ENCODE assay signal across 8 cellular contexts in the genomic region with DNA sequence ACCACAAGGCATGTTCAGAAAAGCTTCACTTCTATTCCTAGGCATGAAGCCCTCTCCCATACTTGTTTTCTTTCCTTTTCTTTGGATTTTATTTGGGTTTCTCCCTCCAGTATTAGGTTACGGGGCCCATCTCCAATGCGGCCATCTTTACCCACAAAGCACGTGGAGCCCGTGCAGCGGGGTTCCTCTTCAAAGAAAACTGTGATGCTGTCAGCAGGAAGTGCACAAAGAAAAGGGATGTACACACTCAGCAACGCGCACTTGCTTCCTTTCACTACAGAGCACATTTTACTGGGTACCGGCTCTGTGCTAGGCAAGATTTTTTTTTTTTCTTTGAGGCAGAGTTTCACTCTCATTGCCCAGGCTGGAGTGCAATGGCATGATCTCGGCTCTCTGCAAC.
DNase-seq lines count a peak whose midpoint lies in the region; ATAC-seq and TF ChIP-seq lines count a peak whose summit lies in the region.

No MANE protein-coding gene starts in this region.

- H3K4me3 ChIP-seq in Peyer's patch, result no peak overlapping the region
- H3K4me3 ChIP-seq in gastroesophageal sphincter, result no peak overlapping the region
- no peak overlapping the region for H3K4me3 ChIP-seq in osteoblast (ENCODE audit: insufficient read depth, low read length)

- peak overlapping the region; percentile 20 for H3K4me3 Mint-ChIP-seq in activated T-cell treated with anti-CD3 and anti-CD28 coated beads, Interleukin-2, amount 50 U/mL, for 24 hours
- peak overlapping the region; percentile 32 to 64 for H3K4me3 Mint-ChIP-seq in stimulated activated naive B cell treated with anti-CD40 and anti-IgM and Interleukin-4, amounts not matched to agents 10 μg/mL and 1 μg/mL and 100 μg/mL, for 72 hours

- H3K4me1 Mint-ChIP-seq in activated T-cell treated with anti-CD3 and anti-CD28 coated beads, Interleukin-2, amount 50 U/mL, for 24 hours (ENCODE audit: low read depth), result peaks cover 8% of the 10 kb centered on the region
- peaks cover 0 to 2% of the 10 kb centered on the region in 2 donors for H3K4me1 Mint-ChIP-seq in stimulated activated naive B cell treated with anti-CD40 and anti-IgM and Interleukin-4, amounts not matched to agents 10 μg/mL and 1 μg/mL and 100 μg/mL, for 72 hours

- no peaks in the 10 kb centered on the region for H3K9me3 Mint-ChIP-seq in activated T-cell treated with anti-CD3 and anti-CD28 coated beads, Interleukin-2, amount 50 U/mL, for 24 hours
- H3K9me3 Mint-ChIP-seq in stimulated activated naive B cell treated with anti-CD40 and anti-IgM and Interleukin-4, amounts not matched to agents 10 μg/mL and 1 μg/mL and 100 μg/mL, for 72 hours, result peaks cover 0 to 2% of the 10 kb centered on the region in 2 donors

- H3K4me2 ChIP-seq in osteoblast (ENCODE audit: insufficient read depth, low read length), result no peak overlapping the region

- peak overlapping the region; percentile 79 for H3K27ac Mint-ChIP-seq in activated T-cell treated with anti-CD3 and anti-CD28 coated beads, Interleukin-2, amount 50 U/mL, for 24 hours
- no peak overlapping the region for H3K27ac Mint-ChIP-seq in stimulated activated naive B cell treated with anti-CD40 and anti-IgM and Interleukin-4, amounts not matched to agents 10 μg/mL and 1 μg/mL and 100 μg/mL, for 72 hours

- H3K27ac ChIP-seq in Peyer's patch (peak overlapping the region in 1 of 4 donors; percentile 17), gastroesophageal sphincter (no peak overlapping the region), osteoblast (ENCODE audit: low read depth, low read length) (no peak overlapping the region)

- DNase-seq in Peyer's patch (peak in 2 of 3 donors; percentile 42 to 61), medulla oblongata (ENCODE audit: extremely low spot score) (peak; percentile 48), osteoblast (ENCODE audit: insufficient read length, low spot score, missing footprints) (no peak)
- DNase-seq in activated T-cell treated with anti-CD3 and anti-CD28 coated beads, Interleukin-2, amount 50 U/mL, for 24 hours, result peak; percentile 67
- peak; percentile 9 for DNase-seq in stimulated activated naive B cell treated with anti-CD40 and anti-IgM and Interleukin-4, amounts not matched to agents 10 μg/mL and 1 μg/mL and 100 μg/mL, for 72 hours

- WGBS in gastroesophageal sphincter (ENCODE audit: low coverage in 1 of 2), 2 donors, result 73 to 77% methylated on average over 6 to 7 of the region's 9 CpGs

- no peaks in the 10 kb centered on the region for H3K27me3 Mint-ChIP-seq in activated T-cell treated with anti-CD3 and anti-CD28 coated beads, Interleukin-2, amount 50 U/mL, for 24 hours
- H3K27me3 Mint-ChIP-seq in stimulated activated naive B cell treated with anti-CD40 and anti-IgM and Interleukin-4, amounts not matched to agents 10 μg/mL and 1 μg/mL and 100 μg/mL, for 72 hours, result peaks cover 18 to 27% of the 10 kb centered on the region in 2 donors

- H3K9me3 ChIP-seq in Peyer's patch (no peaks in the 10 kb centered on the region), gastroesophageal sphincter (no peaks in the 10 kb centered on the region), osteoblast (ENCODE audit: low read depth, low read length) (no peaks in the 10 kb centered on the region)

- H4K20me1 ChIP-seq in osteoblast (ENCODE audit: insufficient read depth, low read length), result no peaks in the 10 kb centered on the region

- H3K27me3 ChIP-seq in Peyer's patch (no peaks in the 10 kb centered on the region), gastroesophageal sphincter (peaks cover under 1% of the 10 kb centered on the region), osteoblast (ENCODE audit: insufficient read depth, low read length) (no peaks in the 10 kb centered on the region)

- H2AFZ ChIP-seq in osteoblast (ENCODE audit: low read length), result no peak overlapping the region

- no peak for TF ChIP-seq EP300 in gastroesophageal sphincter (IDR thresholded peaks at IDR 0.05)

- ATAC-seq in stimulated activated naive B cell treated with anti-CD40 and anti-IgM and Interleukin-4, amounts not matched to agents 10 μg/mL and 1 μg/mL and 100 μg/mL, for 72 hours (replicated peaks), result peak; percentile 71 to 83
- ATAC-seq in HG03196 (IDR thresholded peaks at IDR 0.05; ENCODE audit: unreplicated experiment) (no peak), GM19328 (IDR thresholded peaks at IDR 0.05; ENCODE audit: unreplicated experiment) (no peak), gastroesophageal sphincter (no peak)

- H3K4me1 ChIP-seq in Peyer's patch (no peaks in the 10 kb centered on the region), gastroesophageal sphincter (no peaks in the 10 kb centered on the region), osteoblast (ENCODE audit: insufficient read depth, low read length) (no peaks in the 10 kb centered on the region)

- H3K36me3 Mint-ChIP-seq in activated T-cell treated with anti-CD3 and anti-CD28 coated beads, Interleukin-2, amount 50 U/mL, for 24 hours (ENCODE audit: low read depth), result peaks cover 3% of the 10 kb centered on the region
- peaks cover 2 to 4% of the 10 kb centered on the region in 2 donors for H3K36me3 Mint-ChIP-seq in stimulated activated naive B cell treated with anti-CD40 and anti-IgM and Interleukin-4, amounts not matched to agents 10 μg/mL and 1 μg/mL and 100 μg/mL, for 72 hours

- H3K36me3 ChIP-seq in Peyer's patch (no peaks in the 10 kb centered on the region), gastroesophageal sphincter (no peaks in the 10 kb centered on the region), osteoblast (ENCODE audit: insufficient read depth, low read length) (no peaks in the 10 kb centered on the region)

- TF ChIP-seq POLR2A in Peyer's patch (IDR thresholded peaks at IDR 0.05) (no peak), gastroesophageal sphincter (IDR thresholded peaks at IDR 0.05) (no peak)

- no peak for TF ChIP-seq CTCF in Peyer's patch (IDR thresholded peaks at IDR 0.05)
- no peak for TF ChIP-seq CTCF in gastroesophageal sphincter (IDR thresholded peaks at IDR 0.05)
- no peak for TF ChIP-seq CTCF in osteoblast (IDR thresholded peaks at IDR 0.05; ENCODE audit: extremely low read depth, low read depth, low read length)

- no peaks in the 10 kb centered on the region for H3K79me2 ChIP-seq in osteoblast (ENCODE audit: insufficient read depth, low read length)

Comparison
In these comparisons a context has a peak if more than half of its experiments do, and no peak if none do; other contexts are left out.
1. ATAC-seq: peak in stimulated activated naive B cell treated with anti-CD40 and anti-IgM and Interleukin-4, amounts not matched to agents 10 μg/mL and 1 μg/mL and 100 μg/mL, for 72 hours (2 of 2); none in HG03196 (single experiment), GM19328 (single experiment) and gastroesophageal sphincter (single experiment).